10 cellular contexts compared by ENCODE assay signal in genomic region chr4:41178372-41179085, GRCh38. TPM values are rescaled to one million over a fixed set of nuclear protein-coding genes. Genes with fewer than 3 reads are reported as not detected.
A peak's percentile ranks its signal among the peaks of the same experiment; 100 is the strongest.
DNase-seq lines count a peak whose midpoint lies in the region; ATAC-seq, FAIRE-seq and TF ChIP-seq lines count a peak whose summit lies in the region.
"Had no signal": no experiment of that assay in that cellular context is flagged by ENCODE, and none has a peak within 500 bp of the region (broad histone marks: within the 10 kb centered on the region; RNA-seq: fewer than 3 reads in every experiment).

No MANE protein-coding gene starts in this region.

- H2BK5ac ChIP-seq in mesendoderm (ENCODE audit: low read length) = no peak overlapping the region

- H3K23ac ChIP-seq in mesendoderm (ENCODE audit: low read length) = no peak overlapping the region

- peak overlapping the region; percentile 36 for H3K4ac ChIP-seq in mesendoderm (ENCODE audit: low read depth, low read length)

- no peak overlapping the region for H2AK5ac ChIP-seq in mesendoderm (ENCODE audit: low read length)

- H3K56ac ChIP-seq in mesendoderm (ENCODE audit: low read length) = no peak overlapping the region

- peaks cover 4% of the 10 kb centered on the region for H3K79me2 ChIP-seq in mesendoderm (ENCODE audit: control insufficient read depth, insufficient read depth, low read length)

- H3K4me1 ChIP-seq in A549 (peaks cover 45% of the 10 kb centered on the region), mesendoderm (ENCODE audit: control insufficient read depth, low read depth, low read length) (no peaks in the 10 kb centered on the region)
- H3K4me1 ChIP-seq: prostate gland had no signal

- no peak for TF ChIP-seq POLR2A in A549 (IDR thresholded peaks at IDR 0.05; ENCODE audit: low read length)
- TF ChIP-seq POLR2A in erythroblast (IDR thresholded peaks at IDR 0.05; ENCODE audit: low read length) = no peak

- no peak overlapping the region for H4K5ac ChIP-seq in mesendoderm (ENCODE audit: low read length)

- 73% methylated on average over 4 of the region's 4 CpGs for whole genome bisulfite sequencing in A549 (ENCODE audit: missing lambda C conversion rate)
- WGBS in mesendoderm (ENCODE audit: extremely low coverage, insufficient coverage, low lambda C conversion rate) = no CpG with 5 or more reads among the region's 4 CpGs

- H4K8ac ChIP-seq in mesendoderm (ENCODE audit: low read depth, low read length) = no peak overlapping the region

- no peaks in the 10 kb centered on the region for H3K36me3 ChIP-seq in mesendoderm (ENCODE audit: control insufficient read depth, insufficient read depth, low read length)
- H3K36me3 ChIP-seq: prostate gland had no signal

- POLR2A ChIA-PET in A549 (lab: Yijun Ruan, JAX) = no interaction called here

- TF ChIP-seq CTCF in A549 (IDR thresholded peaks at IDR 0.05) = no peak
- TF ChIP-seq CTCF in dorsolateral prefrontal cortex (IDR thresholded peaks at IDR 0.05 in 54 of 56, conservative IDR thresholded peaks at IDR 0.05 in 2 of 56; ENCODE audit: low read depth in 1 of 56, partially characterized antibody in 56 of 56) = peak in 1 of 56 donors; percentile 8

- no peak overlapping the region for H2BK120ac ChIP-seq in mesendoderm (ENCODE audit: low read depth, low read length)

- H3K27me3 ChIP-seq in dorsolateral prefrontal cortex (no peaks in the 10 kb centered on the region), mesendoderm (ENCODE audit: insufficient read depth, low read length, poor library complexity) (no peaks in the 10 kb centered on the region)

- CTCF ChIA-PET in A549 (lab: Yijun Ruan, JAX) = interaction anchor here (1.6 kb wide), 1 partner anchor 32 kb away, joined by 3 read pairs; no protein-coding TSS in a partner anchor

- ATAC-seq in A549 = peak in 1 of 2 experiments; percentile 41; a peak in 2 of 6 replicates
- ATAC-seq in HG03439 (IDR thresholded peaks at IDR 0.05; ENCODE audit: unreplicated experiment) = no peak
- ATAC-seq: activated CD4-positive, alpha-beta T cell treated with anti-CD3 and anti-CD28 coated beads for 36 hours had no signal

- H2BK15ac ChIP-seq in mesendoderm (replicated peaks; ENCODE audit: low read depth) = no peak overlapping the region

- no peak overlapping the region for H3K9ac ChIP-seq in mesendoderm (ENCODE audit: low read length)

- H3K4me3 ChIP-seq in A549 = no peak overlapping the region
- peak overlapping the region in 14 of 59 donors; percentile 1 to 46 (median 15) for H3K4me3 ChIP-seq in dorsolateral prefrontal cortex
- H3K4me3 ChIP-seq in mesendoderm (ENCODE audit: low read length) = no peak overlapping the region
- H3K4me3 ChIP-seq: prostate gland had no signal

- FAIRE-seq in A549 (lab: Jason Lieb, UNC) = no peak

- no peaks in the 10 kb centered on the region for H3K9me3 ChIP-seq in A549
- H3K9me3 ChIP-seq: prostate gland had no signal

- H3K27ac ChIP-seq in A549 (peak overlapping the region; percentile 7 to 10; a peak in 3 of 6 replicates), dorsolateral prefrontal cortex (peak overlapping the region; percentile 61 to 96 (median 90)), mesendoderm (ENCODE audit: low read depth, low read length) (no peak overlapping the region)
- H3K27ac ChIP-seq: prostate gland had no signal

- DNase-seq in A549 (ENCODE audit: low read depth in 1 of 2, low spot score in 1 of 2) (no peak), NCI-H146 treated with DMSO at 0.1 percent for 48 hours (lab: John Stamatoyannopoulos, UW; ENCODE audit: unreplicated experiment) (peak; percentile 85), dorsolateral prefrontal cortex (no peak), mesendoderm (no peak), NCI-H2081 (lab: John Stamatoyannopoulos, UW) (no peak), DMS153 (lab: John Stamatoyannopoulos, UW) (no peak), erythroblast (lab: John Stamatoyannopoulos, UW) (no peak)
- DNase-seq: activated CD4-positive, alpha-beta T cell treated with anti-CD3 and anti-CD28 coated beads for 36 hours had no signal

- peaks cover 8% of the 10 kb centered on the region for H3K79me1 ChIP-seq in mesendoderm (ENCODE audit: low read length)

- no peak for TF ChIP-seq EP300 in A549 (IDR thresholded peaks at IDR 0.05)

- no peak for TF ChIP-seq RAD21 in A549 (conservative IDR thresholded peaks at IDR 0.05 in 1 of 2, IDR thresholded peaks at IDR 0.05 in 1 of 2)

- H3K4me2 ChIP-seq in A549 = peak overlapping the region; percentile 57
- no peak overlapping the region for H3K4me2 ChIP-seq in mesendoderm (ENCODE audit: low read length)

- intact Hi-C loops in dorsolateral prefrontal cortex (cut with DNase I) = no loop called here

- H3K18ac ChIP-seq in mesendoderm (ENCODE audit: low read length) = peak overlapping the region; percentile 39

TF ChIP-seq in A549, 52 proteins besides CTCF, POLR2A, EP300 and RAD21:
- TF ChIP-seq CBX2 (IDR thresholded peaks at IDR 0.05; ENCODE audit: borderline replicate concordance, low read depth) = no peak
- no peak for TF ChIP-seq FOSL2 (IDR thresholded peaks at IDR 0.05)
- TF ChIP-seq FOSL2 (CRISPR knock-in tag; IDR thresholded peaks at IDR 0.05) = no peak
- no peak for TF ChIP-seq RFX5 (IDR thresholded peaks at IDR 0.05)
- no peak for TF ChIP-seq CHD4 (IDR thresholded peaks at IDR 0.05; ENCODE audit: borderline replicate concordance)
- no peak for TF ChIP-seq KDM5A (IDR thresholded peaks at IDR 0.05)
- no peak for TF ChIP-seq MAZ (IDR thresholded peaks at IDR 0.05; ENCODE audit: borderline replicate concordance, low read depth, low read length)
- no peak for TF ChIP-seq EHF (CRISPR knock-in tag; IDR thresholded peaks at IDR 0.05)
- no peak for TF ChIP-seq HOXB5 (CRISPR knock-in tag; IDR thresholded peaks at IDR 0.05)
- TF ChIP-seq GATA3 (IDR thresholded peaks at IDR 0.05; ENCODE audit: borderline replicate concordance) = no peak; the same call in 1 of the 2 replicates
- TF ChIP-seq JUN (IDR thresholded peaks at IDR 0.05) = no peak
- TF ChIP-seq TFCP2L1 (CRISPR knock-in tag; IDR thresholded peaks at IDR 0.05) = no peak
- no peak for TF ChIP-seq ZC3H11A (IDR thresholded peaks at IDR 0.05)
- no peak for TF ChIP-seq FOSB (CRISPR knock-in tag; IDR thresholded peaks at IDR 0.05)

RNA-seq across cellular contexts. Expression of gene APBB2, which starts 35.8 kb away (rescaled TPM):
- 31.3 and 31.9 TPM in 2 replicates for polyA plus RNA-seq in A549 (2011; rRNA removed)
- 12.3 and 12.9 TPM in 2 replicates for polyA plus RNA-seq in A549 (2012; cell fraction: cytosol; rRNA removed)
- polyA plus RNA-seq in A549 (2012; cell fraction: nucleus; rRNA removed) = 12.0 and 15.6 TPM in 2 replicates
- polyA plus RNA-seq in A549 (2017; fragmentation: RNase III; extraction: RNeasy Plus Mini Kit Qiagen cat#74134 plus additional on column Dnase treatment) = 8.3 to 9.9 TPM (median 9.6 TPM) in 3 replicates
- polyA minus RNA-seq in A549 (2011; rRNA and poly(A)+ RNA removed) = 54.3 and 57.4 TPM in 2 replicates
- total RNA-seq in dorsolateral prefrontal cortex = 100 to 1,000 TPM in 78 of 120 experiments, 10 to 100 TPM in 42; 71.7 to 260 (median 112) TPM
- polyA plus RNA-seq in mesendoderm (2013, experiment 1 of 2) = 38.9 TPM
- polyA plus RNA-seq in mesendoderm (2013, experiment 2 of 2) = 39.4 TPM
